19 cellular contexts compared by ENCODE assay signal in the genomic region with DNA sequence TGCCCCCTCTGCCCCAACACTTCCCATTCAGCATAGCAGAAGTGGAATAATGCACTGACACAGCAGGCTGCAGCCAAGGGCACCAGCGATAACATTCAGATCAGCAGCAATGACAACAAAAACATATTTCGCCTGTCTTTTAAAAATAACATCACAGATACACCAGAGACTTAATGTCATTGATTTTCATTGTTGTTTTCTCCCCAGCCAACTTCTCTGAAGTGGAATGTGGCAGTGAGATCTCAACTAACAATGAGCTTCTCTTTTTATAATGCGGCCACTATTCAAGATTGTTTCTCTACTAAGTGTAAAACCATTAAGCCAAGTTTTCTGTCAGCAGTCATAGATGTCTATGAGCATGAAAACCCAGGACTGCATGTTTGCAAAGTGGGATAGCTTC.
"Had no signal": no experiment of that assay in that cellular context is flagged by ENCODE, and none has a peak within 500 bp of the region (broad histone marks: within the 10 kb centered on the region; RNA-seq: fewer than 3 reads in every experiment).

No MANE protein-coding gene starts in this region.

- ATAC-seq: Panc1, PC-3 had no signal

- H3K36me3 ChIP-seq: SJCRH30 had no signal

- H3K27ac ChIP-seq: RWPE1, SJCRH30, SK-N-MC had no signal

- H3K27me3 ChIP-seq: SJCRH30 had no signal

- H3K9me3 ChIP-seq: SJCRH30 had no signal

- H3K4me1 ChIP-seq: SJCRH30 had no signal

- DNase-seq: KBM-7, MV-4-11, NCI-H1048, NCI-H1105, NCI-H1417, NCI-H1436 treated with DMSO at 0.1 percent for 48 hours, NCI-H1694, NCI-H187 treated with DMSO at 0.1 percent for 48 hours, NCI-H2029 treated with DMSO at 0.1 percent for 48 hours, NCI-H2171 treated with DMSO at 0.1 percent for 48 hours, NCI-H524, NCI-H526 treated with DMSO at 0.1 percent for 48 hours, NCI-H748 treated with DMSO at 0.1 percent for 48 hours, PC-3, SHP77 treated with DMSO at 0.1 percent for 48 hours, SJCRH30 had no signal

- H3K4me3 ChIP-seq: SJCRH30, SK-N-MC had no signal
